In the genomic region with DNA sequence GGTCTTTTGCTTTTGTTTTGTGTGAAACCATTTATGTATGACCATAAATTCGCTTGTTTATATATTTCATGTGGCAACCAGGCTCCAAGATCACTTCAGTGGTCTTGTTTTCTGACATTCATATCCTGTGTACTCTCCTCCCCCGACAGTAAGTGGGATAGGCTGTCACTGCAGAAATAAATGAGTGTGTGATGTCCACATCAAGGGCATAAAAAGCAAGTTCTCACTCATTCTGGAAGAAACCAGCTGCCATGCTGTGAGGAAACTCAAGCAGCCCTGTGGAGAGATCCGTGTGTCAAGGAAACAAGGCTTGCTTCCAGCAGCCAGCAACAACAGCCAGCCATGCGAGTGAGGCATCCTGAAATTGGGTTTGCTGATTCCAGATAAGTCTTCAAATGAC, we compare ENCODE assay signal across 37 cellular contexts. TPM values are rescaled to one million over a fixed set of nuclear protein-coding genes. Genes with fewer than 3 reads are reported as not detected.
"Had no signal": no experiment of that assay in that cellular context is flagged by ENCODE, and none has a peak within 500 bp of the region (broad histone marks: within the 10 kb centered on the region; RNA-seq: fewer than 3 reads in every experiment).

No MANE protein-coding gene starts in this region.

- H3K4me3 Mint-ChIP-seq: activated B cell treated with CpG ODN at 0.5 μM for 24 hours; activated CD4-positive, alpha-beta memory T cell treated with anti-CD3 and anti-CD28 coated beads for 36 hours; activated CD4-positive, alpha-beta T cell treated with anti-CD3 and anti-CD28 coated beads, Interleukin-2, amount 10 ng/mL, durations not matched to agents 7 days and 5 days; activated CD8-positive, alpha-beta T cell treated with anti-CD3 and anti-CD28 coated beads for 36 hours; activated naive CD4-positive, alpha-beta T cell treated with anti-CD3 and anti-CD28 coated beads for 36 hours; activated naive CD8-positive, alpha-beta T cell treated with anti-CD3 and anti-CD28 coated beads for 36 hours; activated T-cell treated with anti-CD3 and anti-CD28 coated beads, Interleukin-2, amount 50 U/mL, for 4 hours; activated T-cell treated with anti-CD3 and anti-CD28 coated beads, Interleukin-2, amount 50 U/mL, for 72 hours; activated T-helper 1 cell treated with anti-CD3 and anti-CD28 coated beads, Interleukin-12 subunit alpha, Interleukin-12 subunit beta, Interleukin-2, Interleukin-4 antibody, amounts not matched to agents 30 ng/mL and 10 ng/mL and 1 ng/mL, durations not matched to agents 14 hours and 24 hours and 36 hours; activated T-helper 17 cell treated with anti-CD3 and anti-CD28 coated beads, Interleukin-2, amount 50 U/mL, for 72 hours; T-helper 1 cell treated with Interleukin-12 subunit alpha and Interleukin-12 subunit beta and Interleukin-4 antibody, amounts not matched to agents 30 μg/mL and 1 μg/mL, for 36 hours; T-helper 2 cell treated with Interferon-gamma antibody and Interleukin-4, amounts not matched to agents 5 μg/mL and 100 μg/mL, for 36 hours had no signal

- H3K4me1 Mint-ChIP-seq: activated B cell treated with CpG ODN at 0.5 μM for 24 hours; activated CD4-positive, alpha-beta T cell treated with anti-CD3 and anti-CD28 coated beads, Interleukin-2, amount 10 ng/mL, durations not matched to agents 7 days and 5 days; activated naive CD8-positive, alpha-beta T cell treated with anti-CD3 and anti-CD28 coated beads for 36 hours; activated T-helper 17 cell treated with anti-CD3 and anti-CD28 coated beads, Interleukin-2, amount 50 U/mL, for 72 hours had no signal

- H3K36me3 Mint-ChIP-seq: activated CD4-positive, alpha-beta memory T cell treated with anti-CD3 and anti-CD28 coated beads for 36 hours had no signal

- DNase-seq: activated B cell treated with CpG ODN at 0.5 μM for 24 hours; activated CD4-positive, alpha-beta memory T cell treated with anti-CD3 and anti-CD28 coated beads for 36 hours; activated CD4-positive, alpha-beta T cell treated with anti-CD3 and anti-CD28 coated beads for 4 hours; activated CD4-positive, alpha-beta T cell treated with anti-CD3 and anti-CD28 coated beads, Interleukin-2, amount 10 ng/mL, durations not matched to agents 7 days and 5 days; activated CD4-positive, CD25-positive, alpha-beta regulatory T cell treated with anti-CD3 and anti-CD28 coated beads, Interleukin-2, amount 50 U/mL, for 72 hours; activated CD8-positive, alpha-beta memory T cell treated with anti-CD3 and anti-CD28 coated beads, Interleukin-2, amount 50 U/mL, for 4 hours; activated CD8-positive, alpha-beta T cell treated with anti-CD3 and anti-CD28 coated beads for 36 hours; activated effector memory CD4-positive, alpha-beta T cell treated with anti-CD3 and anti-CD28 coated beads, Interleukin-2, amount 50 U/mL, for 16 hours; activated gamma-delta T cell treated with Interleukin-2 at 50 U/mL for 16 hours; activated naive CD4-positive, alpha-beta T cell; activated naive CD4-positive, alpha-beta T cell treated with anti-CD3 and anti-CD28 coated beads for 36 hours; activated naive CD4-positive, alpha-beta T cell treated with anti-CD3 and anti-CD28 coated beads, Interleukin-2, amount 50 U/mL, for 16 hours; activated naive CD8-positive, alpha-beta T cell treated with anti-CD3 and anti-CD28 coated beads for 36 hours; activated T-cell treated with anti-CD3 and anti-CD28 coated beads for 4 hours; activated T-cell treated with anti-CD3 and anti-CD28 coated beads, Interleukin-2, amount 50 U/mL, for 1 hour; activated T-cell treated with anti-CD3 and anti-CD28 coated beads, Interleukin-2, amount 50 U/mL, for 4 hours; activated T-cell treated with anti-CD3 and anti-CD28 coated beads, Interleukin-2, amount 50 U/mL, for 72 hours; adrenal gland; amniotic stem cell; aorta; body of pancreas; brain microvascular endothelial cell; central memory CD4-positive, alpha-beta T cell; T-helper 1 cell; T-helper 2 cell; T-helper 9 cell had no signal

- H3K9me3 ChIP-seq: adrenal gland, body of pancreas had no signal

- H3K9me3 Mint-ChIP-seq: activated CD4-positive, alpha-beta T cell treated with anti-CD3 and anti-CD28 coated beads, Interleukin-2, amount 10 ng/mL, durations not matched to agents 7 days and 5 days; activated T-helper 1 cell treated with anti-CD3 and anti-CD28 coated beads, Interleukin-12 subunit alpha, Interleukin-12 subunit beta, Interleukin-2, Interleukin-4 antibody, amounts not matched to agents 30 ng/mL and 10 ng/mL and 1 ng/mL, durations not matched to agents 14 hours and 24 hours and 36 hours; activated T-helper 17 cell treated with anti-CD3 and anti-CD28 coated beads, Interleukin-2, amount 50 U/mL, for 72 hours had no signal

- H3K27ac ChIP-seq: adrenal gland, body of pancreas, brain microvascular endothelial cell, breast epithelium, VCaP had no signal

- H3K27me3 ChIP-seq: body of pancreas, breast epithelium had no signal

- H3K27ac Mint-ChIP-seq: activated B cell treated with CpG ODN at 0.5 μM for 24 hours; activated CD4-positive, alpha-beta memory T cell treated with anti-CD3 and anti-CD28 coated beads for 36 hours; activated CD4-positive, alpha-beta T cell treated with anti-CD3 and anti-CD28 coated beads, Interleukin-2, amount 10 ng/mL, durations not matched to agents 7 days and 5 days; activated CD8-positive, alpha-beta T cell treated with anti-CD3 and anti-CD28 coated beads for 36 hours; activated naive CD4-positive, alpha-beta T cell treated with anti-CD3 and anti-CD28 coated beads for 36 hours; activated naive CD4-positive, alpha-beta T cell treated with anti-CD3 and anti-CD28 coated beads, Interleukin-2, amount 50 U/mL, for 72 hours; activated naive CD8-positive, alpha-beta T cell treated with anti-CD3 and anti-CD28 coated beads for 36 hours; activated T-cell treated with anti-CD3 and anti-CD28 coated beads, Interleukin-2, amount 50 U/mL, for 72 hours; activated T-helper 1 cell treated with anti-CD3 and anti-CD28 coated beads, Interleukin-12 subunit alpha, Interleukin-12 subunit beta, Interleukin-2, Interleukin-4 antibody, amounts not matched to agents 30 ng/mL and 10 ng/mL and 1 ng/mL, durations not matched to agents 14 hours and 24 hours and 36 hours; activated T-helper 17 cell treated with anti-CD3 and anti-CD28 coated beads, Interleukin-2, amount 50 U/mL, for 72 hours; T-helper 1 cell treated with Interleukin-12 subunit alpha and Interleukin-12 subunit beta and Interleukin-4 antibody, amounts not matched to agents 30 μg/mL and 1 μg/mL, for 36 hours; T-helper 2 cell treated with Interferon-gamma antibody and Interleukin-4, amounts not matched to agents 5 μg/mL and 100 μg/mL, for 36 hours had no signal

- ATAC-seq: activated CD8-positive, alpha-beta T cell treated with anti-CD3 and anti-CD28 coated beads for 36 hours; activated naive CD4-positive, alpha-beta T cell treated with anti-CD3 and anti-CD28 coated beads, Interleukin-2, amount 50 U/mL, for 72 hours; activated T-cell treated with anti-CD3 and anti-CD28 coated beads, Interleukin-2, amount 50 U/mL, for 4 hours; activated T-cell treated with anti-CD3 and anti-CD28 coated beads, Interleukin-2, amount 50 U/mL, for 72 hours; activated T-helper 17 cell treated with anti-CD3 and anti-CD28 coated beads, Interleukin-2, amount 50 U/mL, for 72 hours; body of pancreas had no signal

- H3K4me1 ChIP-seq: adrenal gland, body of pancreas, breast epithelium had no signal

RNA-seq across cellular contexts. Expression of gene GNAL, which starts 39.2 kb away (rescaled TPM):
- total RNA-seq: activated B cell treated with CpG ODN at 0.5 μM for 24 hours had no signal

RNA-seq across cellular contexts. Expression of gene SLC35G4, which starts 40.4 kb away (rescaled TPM):
- total RNA-seq: activated B cell treated with CpG ODN at 0.5 μM for 24 hours; activated CD4-positive, alpha-beta memory T cell treated with anti-CD3 and anti-CD28 coated beads for 36 hours; activated CD4-positive, alpha-beta T cell treated with anti-CD3 and anti-CD28 coated beads, Interleukin-2, amount 10 ng/mL, durations not matched to agents 7 days and 5 days; activated CD8-positive, alpha-beta memory T cell treated with anti-CD3 and anti-CD28 coated beads for 36 hours; activated CD8-positive, alpha-beta T cell treated with anti-CD3 and anti-CD28 coated beads for 36 hours; activated naive CD4-positive, alpha-beta T cell treated with anti-CD3 and anti-CD28 coated beads for 36 hours; activated naive CD4-positive, alpha-beta T cell treated with anti-CD3 and anti-CD28 coated beads, Interleukin-2, amount 50 U/mL, for 72 hours; activated naive CD8-positive, alpha-beta T cell treated with anti-CD3 and anti-CD28 coated beads for 36 hours; activated T-cell treated with anti-CD3 and anti-CD28 coated beads, Interleukin-2, amount 50 U/mL, for 4 hours; activated T-cell treated with anti-CD3 and anti-CD28 coated beads, Interleukin-2, amount 50 U/mL, for 72 hours; activated T-helper 1 cell treated with anti-CD3 and anti-CD28 coated beads, Interleukin-12 subunit alpha, Interleukin-12 subunit beta, Interleukin-2, Interleukin-4 antibody, amounts not matched to agents 30 ng/mL and 10 ng/mL and 1 ng/mL, durations not matched to agents 14 hours and 24 hours and 36 hours; activated T-helper 17 cell treated with anti-CD3 and anti-CD28 coated beads, Interleukin-2, amount 50 U/mL, for 72 hours; adrenal gland; aorta; astrocyte; body of pancreas; breast epithelium; cardiac septum; cerebellum had no signal
